In the genomic region with DNA sequence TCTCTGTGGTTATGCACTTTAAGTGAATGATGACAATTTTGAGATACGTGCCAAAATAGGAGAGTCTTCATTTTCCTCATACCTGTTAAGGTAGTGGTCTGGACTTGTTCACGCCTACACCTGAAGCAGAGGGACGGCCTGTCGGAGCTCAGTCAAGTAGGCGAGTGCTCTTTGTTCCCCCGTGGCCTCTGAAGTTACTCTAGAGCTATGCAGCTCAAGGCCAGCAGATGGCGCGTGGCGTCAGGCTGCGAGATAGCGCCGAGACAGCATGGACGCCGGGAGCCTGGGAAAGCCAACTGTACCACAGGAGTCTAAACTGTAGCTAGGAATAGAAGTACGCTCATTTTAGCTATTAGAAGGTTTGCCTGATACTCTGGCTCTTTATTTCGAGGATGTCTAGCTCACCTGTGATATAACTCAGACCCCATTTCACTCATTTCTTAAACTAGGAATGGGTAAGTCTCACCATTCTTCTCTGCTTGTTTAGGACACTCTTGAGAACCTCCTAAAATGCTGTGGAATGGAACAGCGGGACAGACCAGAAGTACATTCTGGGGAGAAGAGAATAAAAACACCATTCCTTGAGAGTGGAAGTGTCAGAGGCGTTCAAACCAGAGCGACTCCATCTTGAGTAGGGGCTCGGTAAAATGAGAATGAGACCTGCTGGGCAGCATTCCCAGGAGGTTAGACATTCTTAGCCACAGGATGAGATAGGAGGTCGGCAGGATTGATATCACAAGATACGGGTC, we compare ENCODE assay signal across 8 cellular contexts.
DNase-seq lines count a peak whose midpoint lies in the region; ATAC-seq and TF ChIP-seq lines count a peak whose summit lies in the region.

No MANE protein-coding gene starts in this region.

- ATAC-seq in GM21529 (IDR thresholded peaks at IDR 0.05; ENCODE audit: unreplicated experiment) (peak; percentile 100), RWPE2 (ENCODE audit: low read depth) (peak; percentile 99), upper lobe of left lung (ENCODE audit: low FRiP score in 2 of 2) (peak; percentile 89 to 98)

- no peak for TF ChIP-seq EP300 in ovary (IDR thresholded peaks at IDR 0.05)
- no peak for TF ChIP-seq EP300 in upper lobe of left lung (IDR thresholded peaks at IDR 0.05)

- no peaks in the 10 kb centered on the region for H3K27me3 ChIP-seq in RWPE2 (ENCODE audit: insufficient read depth, poor library complexity, severe bottlenecking)
- H3K27me3 ChIP-seq in ovary = no peaks in the 10 kb centered on the region
- H3K27me3 ChIP-seq in upper lobe of left lung = no peaks in the 10 kb centered on the region

- H3K9me3 ChIP-seq in RWPE2 (ENCODE audit: severe bottlenecking) = no peaks in the 10 kb centered on the region
- no peaks in the 10 kb centered on the region for H3K9me3 ChIP-seq in ovary
- H3K9me3 ChIP-seq in upper lobe of left lung = no peaks in the 10 kb centered on the region

- WGBS in ovary, 3 donors = 34 to 40% (median 36%) methylated on average over 22 of the region's 22 CpGs
- WGBS in upper lobe of left lung, 2 donors = 31 to 32% methylated on average over 14 to 22 of the region's 22 CpGs

- TF ChIP-seq CTCF in RWPE2 (IDR thresholded peaks at IDR 0.05; ENCODE audit: poor library complexity, severe bottlenecking) (peak; percentile 98), ovary (IDR thresholded peaks at IDR 0.05) (peak; percentile 59 to 82 (median 69)), upper lobe of left lung (IDR thresholded peaks at IDR 0.05) (peak; percentile 76 to 90 (median 83))

- in situ Hi-C loops in KBM-7 (cut with MboI; ENCODE audit: low pct_unique_long_range_greater_than_20kb, low sequenced_read_pairs) = no loop called here

- no peak for TF ChIP-seq POLR2A in ovary (IDR thresholded peaks at IDR 0.05)
- no peak for TF ChIP-seq POLR2A in upper lobe of left lung (IDR thresholded peaks at IDR 0.05)

- DNase-seq in EH (ENCODE audit: low read depth) (peak; percentile 78), KBM-7 (peak; percentile 80), RWPE2 (ENCODE audit: low spot score) (peak; percentile 85), germinal center (ENCODE audit: low spot score) (peak; percentile 64), ovary (peak; percentile 59 to 80 (median 73)), upper lobe of left lung (peak; percentile 81 to 87)
- peak; percentile 82 for DNase-seq in activated effector memory CD4-positive, alpha-beta T cell treated with anti-CD3 and anti-CD28 coated beads, Interleukin-2, amount 50 U/mL, for 16 hours

- intact Hi-C loops in ovary (cut with DNase I) = loop anchor here in 2 of 4 donors (5.0 to 10.0 kb wide), 2 partner anchors 528 to 530 kb away; no protein-coding TSS in a partner anchor

- no peak overlapping the region for H3K4me3 ChIP-seq in RWPE2 (ENCODE audit: severe bottlenecking)
- H3K4me3 ChIP-seq in ovary = no peak overlapping the region
- no peak overlapping the region for H3K4me3 ChIP-seq in upper lobe of left lung

- H3K4me1 ChIP-seq in RWPE2 (ENCODE audit: insufficient read depth, poor library complexity, severe bottlenecking) (peaks cover 5% of the 10 kb centered on the region), ovary (ENCODE audit: insufficient read depth) (no peaks in the 10 kb centered on the region), upper lobe of left lung (peaks cover 0 to 6% (median 1%) of the 10 kb centered on the region in 4 donors)

- H3K36me3 ChIP-seq in RWPE2 (ENCODE audit: low read depth) = no peaks in the 10 kb centered on the region
- H3K36me3 ChIP-seq in ovary = no peaks in the 10 kb centered on the region
- no peaks in the 10 kb centered on the region for H3K36me3 ChIP-seq in upper lobe of left lung

- peak overlapping the region; percentile 48 for H3K27ac ChIP-seq in RWPE2 (ENCODE audit: poor library complexity, severe bottlenecking)
- no peak overlapping the region for H3K27ac ChIP-seq in ovary
- H3K27ac ChIP-seq in upper lobe of left lung = no peak overlapping the region
